In genomic region chr19:53192771-53193533, GRCh38 we compare ENCODE assay signal across 8 cellular contexts. TPM values are rescaled to one million over a fixed set of nuclear protein-coding genes. Genes with fewer than 3 reads are reported as not detected.
DNase-seq lines count a peak whose midpoint lies in the region; ATAC-seq and TF ChIP-seq lines count a peak whose summit lies in the region.

TSS of gene ZNF665 (minus strand) at chr19:53193358. CDS start at chr19:53182898, 10,460 bp downstream.

- peak within 1 kb of the TSS; percentile 69 for H3K4me3 ChIP-seq in SU-DHL-6 (ENCODE audit: insufficient read depth, low read length, poor library complexity, severe bottlenecking)
- H3K4me3 ChIP-seq in adrenal gland = peak within 1 kb of the TSS; percentile 4 to 91 (median 43)
- H3K4me3 ChIP-seq in left ventricle myocardium inferior = peak within 1 kb of the TSS; percentile 89
- H3K4me3 ChIP-seq in thyroid gland (replicated peaks in 1 of 3) = peak within 1 kb of the TSS; percentile 55 to 85 (median 83)

- peak within 1 kb of the TSS; percentile 44 for H3K27ac ChIP-seq in SU-DHL-6 (ENCODE audit: low read depth, low read length)
- H3K27ac ChIP-seq in adrenal gland = peak within 1 kb of the TSS in 3 of 5 donors; percentile 48 to 79 (median 65)
- H3K27ac ChIP-seq in left ventricle myocardium inferior (replicated peaks) = peak within 1 kb of the TSS; percentile 84
- peak within 1 kb of the TSS; percentile 20 to 56 (median 33) for H3K27ac ChIP-seq in thyroid gland

- no peaks in the 10 kb centered on the region for H4K20me1 ChIP-seq in SU-DHL-6 (ENCODE audit: low read depth, low read length)

- no peaks in the 10 kb centered on the region for H3F3A ChIP-seq in SU-DHL-6 (ENCODE audit: insufficient read depth)

- H3K9me2 ChIP-seq in SU-DHL-6 (replicated peaks; ENCODE audit: insufficient read depth, low read length) = no peaks in the 10 kb centered on the region

- H3K9ac ChIP-seq in SU-DHL-6 (ENCODE audit: low read length) = peak within 1 kb of the TSS; percentile 79

- no peak for TF ChIP-seq CTCF in SU-DHL-6 (IDR thresholded peaks at IDR 0.05; ENCODE audit: insufficient read depth, low read length, poor library complexity, severe bottlenecking)
- no peak for TF ChIP-seq CTCF in adrenal gland (IDR thresholded peaks at IDR 0.05)
- TF ChIP-seq CTCF in left ventricle myocardium inferior (IDR thresholded peaks at IDR 0.05; ENCODE audit: borderline replicate concordance) = no peak
- TF ChIP-seq CTCF in thyroid gland (IDR thresholded peaks at IDR 0.05) = no peak

- DNase-seq in DMS114 treated with DMSO at 0.1 percent for 48 hours (lab: John Stamatoyannopoulos, UW; ENCODE audit: unreplicated experiment) (peak; percentile 81), HUDEP-2 (lab: John Stamatoyannopoulos, UW; ENCODE audit: unreplicated experiment in 76 of 76) (peak in 39 of 76 experiments; percentile 10 to 80 (median 50)), adrenal gland (peak; percentile 86 to 95 (median 93)), left ventricle myocardium inferior (peak; percentile 88), pons (ENCODE audit: low spot score) (peak; percentile 88), thyroid gland (peak; percentile 90 to 92)

- WGBS in adrenal gland, 4 donors = 0 to 2% (median 0%) methylated on average over 23 to 53 of the region's 53 CpGs
- 0 to 2% methylated on average over 41 to 50 of the region's 53 CpGs for WGBS in thyroid gland, 2 donors

- H3K9me3 ChIP-seq in SU-DHL-6 (ENCODE audit: insufficient read depth, low read length) = peaks cover 4% of the 10 kb centered on the region; the same call in 1 of the 2 replicates
- H3K9me3 ChIP-seq in adrenal gland (replicated peaks in 1 of 3) = no peaks in the 10 kb centered on the region
- peaks cover 1% of the 10 kb centered on the region for H3K9me3 ChIP-seq in left ventricle myocardium inferior (replicated peaks)
- no peaks in the 10 kb centered on the region for H3K9me3 ChIP-seq in thyroid gland

- no peak for ATAC-seq in GM21367 (IDR thresholded peaks at IDR 0.05; ENCODE audit: unreplicated experiment)

- intact Hi-C loops in adrenal gland (cut with DNase I) (loop anchor here in 1 of 2 donors (10.0 kb wide), 4 partner anchors 118 to 552 kb away; partner anchors contain the start of gene ZNF525), left ventricle myocardium inferior (cut with micrococcal nuclease) (no loop called here), thyroid gland (cut with DNase I) (loop anchor here (10.0 kb wide), 2 partner anchors 172 to 552 kb away; partner anchors contain the start of gene ZNF525)

- peak within 1 kb of the TSS; percentile 72 for H3K4me2 ChIP-seq in SU-DHL-6 (ENCODE audit: low read depth, low read length, poor library complexity, severe bottlenecking)

- no peaks in the 10 kb centered on the region for H3K36me3 ChIP-seq in SU-DHL-6 (ENCODE audit: low read length)
- H3K36me3 ChIP-seq in adrenal gland (replicated peaks in 1 of 2) = peaks cover 0 to 4% of the 10 kb centered on the region in 2 donors
- H3K36me3 ChIP-seq in left ventricle myocardium inferior = peaks cover 7% of the 10 kb centered on the region
- no peaks in the 10 kb centered on the region for H3K36me3 ChIP-seq in thyroid gland

- TF ChIP-seq POLR2A in adrenal gland (IDR thresholded peaks at IDR 0.05) (peak in 1 of 2 donors; percentile 73), thyroid gland (IDR thresholded peaks at IDR 0.05) (peak in 1 of 2 donors; percentile 63)

- peaks cover 7% of the 10 kb centered on the region; the same call in 1 of the 2 replicates for H3K79me2 ChIP-seq in SU-DHL-6 (ENCODE audit: insufficient read depth, low read length)

- H3K27me3 ChIP-seq in SU-DHL-6 (ENCODE audit: low read length) = no peaks in the 10 kb centered on the region
- H3K27me3 ChIP-seq in adrenal gland = no peaks in the 10 kb centered on the region
- no peaks in the 10 kb centered on the region for H3K27me3 ChIP-seq in left ventricle myocardium inferior (ENCODE audit: low read depth)
- no peaks in the 10 kb centered on the region for H3K27me3 ChIP-seq in thyroid gland

- H3K4me1 ChIP-seq in adrenal gland (replicated peaks in 1 of 2) (peaks cover 0 to 10% of the 10 kb centered on the region in 2 donors), left ventricle myocardium inferior (peaks cover 32% of the 10 kb centered on the region), thyroid gland (peaks cover 6 to 8% of the 10 kb centered on the region in 2 donors)

- H2AFZ ChIP-seq in SU-DHL-6 (ENCODE audit: low read depth, low read length, severe bottlenecking) = peak within 1 kb of the TSS; percentile 65

RNA-seq across cellular contexts. Expression of gene ZNF665, which starts in this region (rescaled TPM):
- total RNA-seq in adrenal gland = 1 to 10 TPM; 1.2 to 9.3 (median 4.1) TPM
- polyA plus RNA-seq in adrenal gland = 1 to 10 TPM; 1.7 to 7.9 (median 1.9) TPM
- total RNA-seq in left ventricle myocardium inferior = 1.6 TPM
- total RNA-seq in thyroid gland = 1 to 10 TPM; 4.3 to 9.9 (median 7.3) TPM

Comparison
In these comparisons a context has a peak if more than half of its experiments do, and no peak if none do; other contexts are left out.
1. H3K27ac ChIP-seq: peak in every context shown above with its lines; median percentile 84 in left ventricle myocardium inferior; 65 in adrenal gland; 44 in SU-DHL-6; 33 in thyroid gland.